Comparison of ENCODE assay signal across 15 cellular contexts in genomic region chr2:168192143-168192785, GRCh38. TPM values are rescaled to one million over a fixed set of nuclear protein-coding genes. Genes with fewer than 3 reads are reported as not detected.
DNase-seq lines count a peak whose midpoint lies in the region; ATAC-seq, FAIRE-seq and TF ChIP-seq lines count a peak whose summit lies in the region.
"Had no signal": no experiment of that assay in that cellular context is flagged by ENCODE, and none has a peak within 500 bp of the region (broad histone marks: within the 10 kb centered on the region; RNA-seq: fewer than 3 reads in every experiment).

No MANE protein-coding gene starts in this region.

- no peak overlapping the region for H2AFZ ChIP-seq in SK-N-SH (ENCODE audit: low read depth)

- H3K36me3 ChIP-seq in Peyer's patch (no peaks in the 10 kb centered on the region), lung (ENCODE audit: control insufficient read depth in 2 of 2, insufficient read depth in 2 of 2, low read length in 2 of 2) (no peaks in the 10 kb centered on the region), transverse colon (no peaks in the 10 kb centered on the region), SK-N-SH (replicated peaks in 1 of 2; ENCODE audit: control insufficient read depth in 1 of 2, insufficient read depth in 2 of 2, low read length in 1 of 2) (no peaks in the 10 kb centered on the region)

- no peak for FAIRE-seq in GM12892 (lab: Jason Lieb, UNC)
- FAIRE-seq: D721Med had no signal

- H3K4me3 Mint-ChIP-seq in activated naive CD8-positive, alpha-beta T cell = peak overlapping the region; percentile 80
- H3K4me3 Mint-ChIP-seq in activated naive CD8-positive, alpha-beta T cell treated with anti-CD3 and anti-CD28 coated beads for 36 hours = no peak overlapping the region

- H3K27me3 Mint-ChIP-seq in activated naive CD8-positive, alpha-beta T cell = no peaks in the 10 kb centered on the region
- no peaks in the 10 kb centered on the region for H3K27me3 Mint-ChIP-seq in activated naive CD8-positive, alpha-beta T cell treated with anti-CD3 and anti-CD28 coated beads for 36 hours
- H3K27me3 Mint-ChIP-seq: stimulated activated naive B cell treated with anti-CD40 and anti-IgM and Interleukin-4, amounts not matched to agents 10 μg/mL and 1 μg/mL and 100 μg/mL, for 72 hours had no signal

- peaks cover 59% of the 10 kb centered on the region for H3K4me1 Mint-ChIP-seq in activated naive CD8-positive, alpha-beta T cell (ENCODE audit: low read depth)
- peaks cover 51% of the 10 kb centered on the region for H3K4me1 Mint-ChIP-seq in activated naive CD8-positive, alpha-beta T cell treated with anti-CD3 and anti-CD28 coated beads for 36 hours

- WGBS in lung, 2 donors = 85 to 87% methylated on average over 5 of the region's 5 CpGs
- WGBS in transverse colon (ENCODE audit: low coverage in 1 of 2), 2 donors = 85 to 90% methylated on average over 2 to 5 of the region's 5 CpGs
- WGBS in SK-N-SH (ENCODE audit: low lambda C conversion rate) = 95% methylated on average over 5 of the region's 5 CpGs

- in situ Hi-C loops in transverse colon (cut with MboI; ENCODE audit: low pct_ligation_motif_present in 1 of 4, low pct_unique_long_range_greater_than_20kb in 1 of 4, low sequenced_read_pairs in 3 of 4) = no loop called here

- peak overlapping the region; percentile 88 for H3K27ac Mint-ChIP-seq in activated naive CD8-positive, alpha-beta T cell
- no peak overlapping the region for H3K27ac Mint-ChIP-seq in activated naive CD8-positive, alpha-beta T cell treated with anti-CD3 and anti-CD28 coated beads for 36 hours

- H3K9ac ChIP-seq in SK-N-SH = no peak overlapping the region

- H4K20me1 ChIP-seq in SK-N-SH (ENCODE audit: insufficient read depth) = peaks cover 32% of the 10 kb centered on the region

- peak; percentile 7 for ATAC-seq in lung (ENCODE audit: insufficient read depth, low FRiP score)

- H3K4me1 ChIP-seq in Peyer's patch (peaks cover 0 to 48% (median 9%) of the 10 kb centered on the region in 4 donors), lung (ENCODE audit: control insufficient read depth in 2 of 2, insufficient read depth in 2 of 2, low read length in 2 of 2) (peaks cover 8 to 50% of the 10 kb centered on the region in 2 donors), transverse colon (peaks cover 21 to 95% (median 43%) of the 10 kb centered on the region in 4 donors), SK-N-SH (ENCODE audit: control insufficient read depth in 1 of 2, insufficient read depth in 2 of 2, low read depth in 1 of 2, low read length in 1 of 2) (peaks cover 36 to 50% of the 10 kb centered on the region in 2 experiments)

- H3K79me2 ChIP-seq in SK-N-SH (ENCODE audit: insufficient read depth) = peaks cover 81% of the 10 kb centered on the region

- TF ChIP-seq POLR2A in Peyer's patch (IDR thresholded peaks at IDR 0.05) (no peak), transverse colon (IDR thresholded peaks at IDR 0.05) (no peak), GM12892 (IDR thresholded peaks at IDR 0.05; ENCODE audit: low read depth, low read length) (no peak)

- intact Hi-C loops in transverse colon (cut with DNase I; ENCODE audit: low total_unique reads) = no loop called here

- no peaks in the 10 kb centered on the region for H3K9me3 Mint-ChIP-seq in activated naive CD8-positive, alpha-beta T cell (ENCODE audit: low read depth)
- no peaks in the 10 kb centered on the region for H3K9me3 Mint-ChIP-seq in activated naive CD8-positive, alpha-beta T cell treated with anti-CD3 and anti-CD28 coated beads for 36 hours
- H3K9me3 Mint-ChIP-seq: stimulated activated naive B cell treated with anti-CD40 and anti-IgM and Interleukin-4, amounts not matched to agents 10 μg/mL and 1 μg/mL and 100 μg/mL, for 72 hours had no signal

- no peak for DNase-seq in activated naive CD8-positive, alpha-beta T cell treated with anti-CD3 and anti-CD28 coated beads for 36 hours
- DNase-seq in Peyer's patch = no peak
- DNase-seq in lung (ENCODE audit: low spot score) = no peak
- DNase-seq in transverse colon = no peak
- DNase-seq in GM12892 (ENCODE audit: insufficient read length) = no peak
- DNase-seq in SK-N-SH = no peak
- no peak for DNase-seq in NAMALWA (ENCODE audit: low spot score)
- DNase-seq: GF-D8; NCI-H1092; nucleus accumbens; Right ventricle myocardium superior; stimulated activated naive B cell treated with anti-CD40 and anti-IgM and Interleukin-4, amounts not matched to agents 10 μg/mL and 1 μg/mL and 100 μg/mL, for 72 hours had no signal

- H3K27ac ChIP-seq in Peyer's patch (peak overlapping the region in 3 of 4 donors; percentile 12 to 72 (median 32)), lung (ENCODE audit: low read depth in 1 of 2, low read length in 1 of 2) (no peak overlapping the region), transverse colon (peak overlapping the region; percentile 68 to 81 (median 78)), SK-N-SH (ENCODE audit: low read depth in 2 of 2, low read length in 1 of 2) (no peak overlapping the region)

- no peak for TF ChIP-seq CTCF in Peyer's patch (IDR thresholded peaks at IDR 0.05)
- no peak for TF ChIP-seq CTCF in lung (IDR thresholded peaks at IDR 0.05; ENCODE audit: control extremely low read depth, extremely low read depth)
- no peak for TF ChIP-seq CTCF in transverse colon (IDR thresholded peaks at IDR 0.05)
- no peak for TF ChIP-seq CTCF in SK-N-SH (IDR thresholded peaks at IDR 0.05)

- H3K9me3 ChIP-seq in Peyer's patch (no peaks in the 10 kb centered on the region), lung (ENCODE audit: control insufficient read depth in 2 of 2, insufficient read depth in 1 of 2, low read length in 1 of 2) (no peaks in the 10 kb centered on the region), transverse colon (no peaks in the 10 kb centered on the region), SK-N-SH (no peaks in the 10 kb centered on the region)

- H3K36me3 Mint-ChIP-seq in activated naive CD8-positive, alpha-beta T cell = peaks cover 8% of the 10 kb centered on the region
- peaks cover 13% of the 10 kb centered on the region for H3K36me3 Mint-ChIP-seq in activated naive CD8-positive, alpha-beta T cell treated with anti-CD3 and anti-CD28 coated beads for 36 hours

- CTCF ChIA-PET in SK-N-SH (lab: Yijun Ruan, JAX) = no interaction called here

- H3F3A ChIP-seq in SK-N-SH (replicated peaks; ENCODE audit: insufficient read depth) = peaks cover 19% of the 10 kb centered on the region

- POLR2A ChIA-PET in SK-N-SH (lab: Yijun Ruan, JAX) = no interaction called here

- H3K27me3 ChIP-seq in Peyer's patch = no peaks in the 10 kb centered on the region
- no peaks in the 10 kb centered on the region for H3K27me3 ChIP-seq in lung (ENCODE audit: control insufficient read depth, insufficient read depth)
- H3K27me3 ChIP-seq in transverse colon = no peaks in the 10 kb centered on the region
- H3K27me3 ChIP-seq in SK-N-SH (ENCODE audit: insufficient read depth) = no peaks in the 10 kb centered on the region

- no peak overlapping the region for H3K4me3 ChIP-seq in Peyer's patch
- H3K4me3 ChIP-seq in lung = no peak overlapping the region
- H3K4me3 ChIP-seq in transverse colon = no peak overlapping the region
- H3K4me3 ChIP-seq in SK-N-SH (ENCODE audit: low read depth in 2 of 2, low read length in 1 of 2) = no peak overlapping the region
- H3K4me3 ChIP-seq: smooth muscle cell had no signal

- TF ChIP-seq EP300 in transverse colon (IDR thresholded peaks at IDR 0.05; ENCODE audit: low read depth) (no peak), SK-N-SH (IDR thresholded peaks at IDR 0.05; ENCODE audit: borderline replicate concordance in 1 of 2, low read depth in 1 of 2, low read length in 1 of 2) (no peak)

- no peaks in the 10 kb centered on the region for H3K9me2 ChIP-seq in SK-N-SH

- no peak for TF ChIP-seq RAD21 in SK-N-SH (IDR thresholded peaks at IDR 0.05; ENCODE audit: low read length)

- H3K4me2 ChIP-seq in SK-N-SH = no peak overlapping the region
- H3K4me2 ChIP-seq: smooth muscle cell had no signal

TF ChIP-seq in SK-N-SH, 30 proteins besides CTCF, POLR2A, EP300 and RAD21:
- TF ChIP-seq FOXM1 (IDR thresholded peaks at IDR 0.05; ENCODE audit: low read depth) (no peak), MAX (IDR thresholded peaks at IDR 0.05; ENCODE audit: low read depth) (no peak), USF2 (IDR thresholded peaks at IDR 0.05; ENCODE audit: borderline replicate concordance, low read depth, low read length) (no peak), TEAD4 (IDR thresholded peaks at IDR 0.05; ENCODE audit: borderline replicate concordance, insufficient read depth) (no peak), EZH2phosphoT487 (IDR thresholded peaks at IDR 0.05; ENCODE audit: borderline replicate concordance, low read depth) (no peak), USF1 (IDR thresholded peaks at IDR 0.05; ENCODE audit: borderline replicate concordance, low read depth) (no peak), JUND (IDR thresholded peaks at IDR 0.05) (no peak), RFX5 (IDR thresholded peaks at IDR 0.05; ENCODE audit: low read length) (no peak)

RNA-seq across cellular contexts. Expression of gene STK39, which starts 55.1 kb away (rescaled TPM):
- 10 to 100 TPM; 27.0 to 27.1 TPM for total RNA-seq in activated naive CD8-positive, alpha-beta T cell treated with anti-CD3 and anti-CD28 coated beads for 36 hours
- total RNA-seq in Peyer's patch (10 to 100 TPM; 39.6 to 55.9 (median 51.0) TPM), lung (10 to 100 TPM; 13.8 to 18.7 TPM), transverse colon (10 to 100 TPM; 30.6 to 46.1 (median 36.7) TPM)
- polyA plus RNA-seq in lung (1 to 10 TPM; 8.5 to 8.6 TPM), SK-N-SH (2012; rRNA removed) (9.6 and 12.3 TPM in 2 replicates)
- 0.08 TPM for polyA plus RNA-seq in GM12892 (2012; ENCODE audit: missing spikeins)
- polyA plus RNA-seq in SK-N-SH (2012; cell fraction: cytosol; rRNA removed) = 15.1 and 20.5 TPM in 2 replicates
- polyA plus RNA-seq in SK-N-SH (2012; cell fraction: nucleus; rRNA removed) = 4.0 and 8.4 TPM in 2 replicates

Comparison
In these comparisons a context has a peak if more than half of its experiments do, and no peak if none do; other contexts are left out.
1. H3K27ac ChIP-seq: peak in Peyer's patch (3 of 4) and transverse colon (4 of 4); none in lung (0 of 2) and SK-N-SH (0 of 2).